ENCODE assay signal across 8 cellular contexts in the genomic region with DNA sequence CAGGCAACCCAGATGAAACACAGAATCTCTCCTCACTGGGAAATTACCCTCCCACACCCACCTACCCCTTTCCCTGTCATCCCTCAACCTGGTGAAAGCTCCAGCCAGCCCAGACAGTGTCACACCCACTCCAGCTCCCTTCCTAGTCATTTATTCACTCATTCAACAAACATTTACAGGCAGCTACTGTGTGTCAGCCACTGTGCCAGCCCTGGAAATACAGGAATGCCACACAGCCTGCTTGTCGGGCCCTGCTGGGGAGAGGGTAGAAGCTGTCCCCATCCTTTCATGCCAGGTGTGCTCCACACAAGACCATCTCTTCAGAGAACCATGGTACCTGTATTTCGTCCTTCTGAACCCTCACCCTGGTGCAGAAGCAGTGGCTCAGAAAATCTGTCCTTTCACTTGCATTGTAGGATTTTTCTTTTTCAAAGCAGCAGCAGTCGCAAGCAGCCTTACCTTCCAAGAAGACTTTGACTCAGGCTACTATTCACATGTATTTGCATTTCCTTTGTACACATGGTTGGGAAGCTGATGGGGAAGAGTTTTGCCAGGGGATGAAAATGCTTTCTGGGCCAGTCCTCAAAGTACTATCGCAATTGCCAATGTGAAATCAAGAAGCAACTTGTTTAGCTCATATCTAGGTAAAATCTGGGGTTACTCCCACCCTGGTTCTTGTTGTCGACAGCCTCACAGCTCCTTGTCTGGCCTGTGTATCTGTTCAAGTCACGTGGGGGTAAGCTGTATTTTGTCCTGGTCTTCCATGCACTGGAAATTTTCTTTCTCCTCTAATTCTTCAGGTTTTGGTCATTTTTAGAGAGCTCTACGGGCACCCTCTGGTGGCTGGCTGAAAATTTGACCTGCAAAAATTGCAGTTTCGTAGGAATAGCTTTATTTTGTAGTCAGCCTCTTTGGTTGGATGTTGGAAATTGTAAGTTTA.
A peak's percentile ranks its signal among the peaks of the same experiment; 100 is the strongest.
DNase-seq lines count a peak whose midpoint lies in the region; ATAC-seq and TF ChIP-seq lines count a peak whose summit lies in the region.

No MANE protein-coding gene starts in this region.

- H3K4me1 ChIP-seq in tibial artery, result peaks cover 0 to 9% (median 0%) of the 10 kb centered on the region in 4 donors

- H3K4me3 ChIP-seq in AG10803 (ENCODE audit: low read length) (no peak overlapping the region), tibial artery (no peak overlapping the region)

- no peaks in the 10 kb centered on the region for H3K36me3 ChIP-seq in tibial artery

- ATAC-seq in HG03469 (IDR thresholded peaks at IDR 0.05; ENCODE audit: unreplicated experiment) (no peak), GM21576 (IDR thresholded peaks at IDR 0.05; ENCODE audit: unreplicated experiment) (no peak)

- in situ Hi-C loops in GM13977 (cut with MboI; ENCODE audit: low pct_unique_long_range_greater_than_20kb, low sequenced_read_pairs, unreplicated experiment), result loop anchor here (25.0 kb wide), 1 partner anchor 261 kb away; no protein-coding TSS in a partner anchor

- TF ChIP-seq CTCF in AG10803 (conservative IDR thresholded peaks at IDR 0.05; ENCODE audit: low read length) (peak; percentile 79), GM13977 (IDR thresholded peaks at IDR 0.05; ENCODE audit: extremely low read depth, insufficient read depth, missing control alignments) (peak; percentile 55), tibial artery (IDR thresholded peaks at IDR 0.05) (peak; percentile 69 to 82)

- intact Hi-C loops in tibial artery (cut with DNase I; ENCODE audit: low total_unique reads), result loop anchor here (5.0 kb wide), 2 partner anchors 246 to 261 kb away; no protein-coding TSS in a partner anchor

- no peak overlapping the region for H3K27ac ChIP-seq in tibial artery

- no peaks in the 10 kb centered on the region for H3K9me3 ChIP-seq in tibial artery

- H3K27me3 ChIP-seq in tibial artery, result no peaks in the 10 kb centered on the region

- peak; percentile 45 for DNase-seq in AG10803 (ENCODE audit: low read depth)
- no peak for DNase-seq in GM13977 (ENCODE audit: low spot score)
- peak; percentile 42 for DNase-seq in OCI-M1 (lab: John Stamatoyannopoulos, UW)
- peak; percentile 53 for DNase-seq in cerebellar cortex (ENCODE audit: low spot score)
- peak; percentile 86 for DNase-seq in kidney tubule cell (ENCODE audit: low spot score)
- peak in 1 of 2 donors; percentile 30 for DNase-seq in tibial artery
